ENCODE assay signal across 33 cellular contexts in genomic region chr7:125241548-125241947, GRCh38.
DNase-seq lines count a peak whose midpoint lies in the region; ATAC-seq, FAIRE-seq and TF ChIP-seq lines count a peak whose summit lies in the region.
"Had no signal": no experiment of that assay in that cellular context is flagged by ENCODE, and none has a peak within 500 bp of the region (broad histone marks: within the 10 kb centered on the region; RNA-seq: fewer than 3 reads in every experiment).

No MANE protein-coding gene starts in this region.

- no peaks in the 10 kb centered on the region for H3K36me3 Mint-ChIP-seq in type B pancreatic cell
- H3K36me3 Mint-ChIP-seq: CD4-positive, CD25-positive, alpha-beta regulatory T cell; memory B cell; stimulated activated memory B cell treated with anti-CD40 and anti-IgM and Interleukin-4, amounts not matched to agents 10 μg/mL and 1 μg/mL and 100 μg/mL, for 72 hours had no signal

- peak; percentile 16 for FAIRE-seq in A204.1 (lab: Jason Lieb, UNC)
- FAIRE-seq: islet of Langerhans, pancreas had no signal

- DNase-seq in germinal center (ENCODE audit: low spot score) = no peak
- DNase-seq in NCI-H2196 treated with DMSO at 0.1 percent for 48 hours (lab: John Stamatoyannopoulos, UW; ENCODE audit: unreplicated experiment) = no peak
- no peak for DNase-seq in NCI-H2196 (lab: John Stamatoyannopoulos, UW; ENCODE audit: unreplicated experiment)
- DNase-seq in type B pancreatic cell (ENCODE audit: extremely low spot score, unreplicated experiment) = no peak
- DNase-seq: 8988T; activated CD4-positive, alpha-beta memory T cell treated with anti-CD3 and anti-CD28 coated beads, Interleukin-2, amount 10 ng/mL, durations not matched to agents 7 days and 5 days; activated naive CD4-positive, alpha-beta T cell treated with anti-CD3 and anti-CD28 coated beads for 36 hours; CD4-positive, CD25-positive, alpha-beta regulatory T cell; central memory CD4-positive, alpha-beta T cell; endodermal cell; foreskin fibroblast; H7; head of caudate nucleus; NCI-H1092 treated with DMSO at 0.1 percent for 48 hours; NCI-H187; NCI-H2171; NCI-H524; pancreas; retina; Right ventricle myocardium superior; upper lobe of left lung had no signal

- no peak overlapping the region for H3K27ac Mint-ChIP-seq in type B pancreatic cell
- H3K27ac Mint-ChIP-seq: activated CD4-positive, alpha-beta memory T cell treated with anti-CD3 and anti-CD28 coated beads, Interleukin-2, amount 10 ng/mL, durations not matched to agents 7 days and 5 days; activated naive CD4-positive, alpha-beta T cell treated with anti-CD3 and anti-CD28 coated beads for 36 hours; CD4-positive, CD25-positive, alpha-beta regulatory T cell; endodermal cell; memory B cell; stimulated activated memory B cell treated with anti-CD40 and anti-IgM and Interleukin-4, amounts not matched to agents 10 μg/mL and 1 μg/mL and 100 μg/mL, for 72 hours had no signal

- peak; percentile 57 for ATAC-seq in GM18511 (IDR thresholded peaks at IDR 0.05; ENCODE audit: unreplicated experiment)
- peak; percentile 50 for ATAC-seq in HG02870 (IDR thresholded peaks at IDR 0.05; ENCODE audit: unreplicated experiment)
- ATAC-seq: left lobe of liver; Panc1; pancreas; stimulated activated memory B cell treated with anti-CD40 and anti-IgM and Interleukin-4, amounts not matched to agents 10 μg/mL and 1 μg/mL and 100 μg/mL, for 72 hours had no signal

- TF ChIP-seq CTCF in type B pancreatic cell (conservative IDR thresholded peaks at IDR 0.05) = no peak

- H3K9me3 Mint-ChIP-seq in type B pancreatic cell = no peaks in the 10 kb centered on the region
- H3K9me3 Mint-ChIP-seq: activated CD4-positive, alpha-beta memory T cell treated with anti-CD3 and anti-CD28 coated beads, Interleukin-2, amount 10 ng/mL, durations not matched to agents 7 days and 5 days; neural crest cell; stimulated activated memory B cell treated with anti-CD40 and anti-IgM and Interleukin-4, amounts not matched to agents 10 μg/mL and 1 μg/mL and 100 μg/mL, for 72 hours had no signal

- no peaks in the 10 kb centered on the region for H3K4me1 Mint-ChIP-seq in type B pancreatic cell (ENCODE audit: unreplicated experiment)
- H3K4me1 Mint-ChIP-seq: activated CD4-positive, alpha-beta memory T cell treated with anti-CD3 and anti-CD28 coated beads, Interleukin-2, amount 10 ng/mL, durations not matched to agents 7 days and 5 days; CD4-positive, CD25-positive, alpha-beta regulatory T cell; memory B cell; neural crest cell; stimulated activated memory B cell treated with anti-CD40 and anti-IgM and Interleukin-4, amounts not matched to agents 10 μg/mL and 1 μg/mL and 100 μg/mL, for 72 hours had no signal

- no peak overlapping the region for H3K4me3 Mint-ChIP-seq in type B pancreatic cell
- H3K4me3 Mint-ChIP-seq: activated CD4-positive, alpha-beta memory T cell treated with anti-CD3 and anti-CD28 coated beads, Interleukin-2, amount 10 ng/mL, durations not matched to agents 7 days and 5 days; activated naive CD4-positive, alpha-beta T cell treated with anti-CD3 and anti-CD28 coated beads for 36 hours; CD4-positive, CD25-positive, alpha-beta regulatory T cell; endodermal cell; memory B cell; neural crest cell; stimulated activated memory B cell treated with anti-CD40 and anti-IgM and Interleukin-4, amounts not matched to agents 10 μg/mL and 1 μg/mL and 100 μg/mL, for 72 hours had no signal

- H3K9me3 ChIP-seq in KOPT-K1 (ENCODE audit: insufficient read depth, low read length, poor library complexity, severe bottlenecking) = no peaks in the 10 kb centered on the region
- H3K9me3 ChIP-seq: esophagus muscularis mucosa, upper lobe of left lung had no signal

- no peaks in the 10 kb centered on the region for H3K36me3 ChIP-seq in KOPT-K1 (ENCODE audit: insufficient read depth, low read length)
- H3K36me3 ChIP-seq: esophagus muscularis mucosa, pancreas, upper lobe of left lung had no signal

- H3K27me3 Mint-ChIP-seq in type B pancreatic cell = no peaks in the 10 kb centered on the region
- H3K27me3 Mint-ChIP-seq: activated CD4-positive, alpha-beta memory T cell treated with anti-CD3 and anti-CD28 coated beads, Interleukin-2, amount 10 ng/mL, durations not matched to agents 7 days and 5 days; CD4-positive, CD25-positive, alpha-beta regulatory T cell; memory B cell; stimulated activated memory B cell treated with anti-CD40 and anti-IgM and Interleukin-4, amounts not matched to agents 10 μg/mL and 1 μg/mL and 100 μg/mL, for 72 hours had no signal

- H3K27ac ChIP-seq in KOPT-K1 (ENCODE audit: low read depth, low read length, poor library complexity, severe bottlenecking) = peak overlapping the region; percentile 44
- H3K27ac ChIP-seq: esophagus muscularis mucosa, pancreas, skin epidermis, upper lobe of left lung had no signal
